ENCODE assay signal across 8 cellular contexts in the genomic region with DNA sequence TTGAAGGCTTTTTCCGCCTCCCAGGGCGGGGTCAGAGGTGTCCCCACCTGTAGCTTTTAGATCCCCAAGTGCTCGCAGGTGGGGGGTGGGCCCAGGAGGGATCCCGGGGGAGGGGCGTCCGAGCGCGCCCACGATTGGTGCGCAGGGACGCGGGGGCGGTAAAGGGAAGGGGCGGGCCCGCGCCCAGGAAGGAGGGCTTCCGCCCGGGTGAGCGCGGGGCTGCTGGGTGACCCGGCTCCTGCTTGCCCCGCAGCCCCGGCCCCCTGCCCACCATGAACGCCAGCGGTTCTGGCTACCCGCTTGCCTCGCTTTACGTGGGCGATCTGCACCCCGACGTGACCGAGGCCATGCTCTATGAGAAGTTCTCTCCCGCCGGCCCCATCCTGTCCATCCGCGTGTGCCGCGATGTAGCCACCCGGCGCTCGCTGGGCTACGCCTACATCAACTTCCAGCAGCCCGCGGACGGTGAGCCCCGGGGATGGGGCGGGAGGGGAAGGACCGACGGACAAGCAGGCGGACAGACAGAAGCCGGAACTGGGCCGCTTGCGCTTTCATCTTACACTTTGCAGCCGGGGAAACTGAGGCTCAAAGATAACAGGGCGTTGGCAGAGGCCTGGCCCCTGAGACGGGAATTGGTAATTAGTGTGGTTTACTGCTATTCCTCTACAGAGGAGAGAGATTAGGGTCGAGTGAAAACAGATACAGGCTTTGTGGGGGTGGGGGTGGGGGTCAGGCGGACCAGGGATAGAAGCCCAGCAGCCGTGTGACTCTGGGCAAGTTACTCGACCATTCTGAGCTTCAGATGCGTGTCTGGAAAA. TPM values are rescaled to one million over a fixed set of nuclear protein-coding genes. Genes with fewer than 3 reads are reported as not detected.
DNase-seq lines count a peak whose midpoint lies in the region; ATAC-seq, FAIRE-seq and TF ChIP-seq lines count a peak whose summit lies in the region.

A gene (plus strand): TSS at position 189 of the 818 bp plus-strand sequence. CDS start 84 bp downstream, at position 273.

- no peaks in the 10 kb centered on the region for H3K9me3 Mint-ChIP-seq in CD4-positive, alpha-beta memory T cell
- H3K9me3 Mint-ChIP-seq in activated T-cell treated with anti-CD3 and anti-CD28 coated beads, Interleukin-2, amount 50 U/mL, for 72 hours, result no peaks in the 10 kb centered on the region
- H3K9me3 Mint-ChIP-seq in natural killer cell treated with Interleukin-12 subunit alpha and Interleukin-12 subunit beta and Interleukin-15 and Interleukin-18, amount 100 ng/mL, for 72 hours, result no peaks in the 10 kb centered on the region

- peak; percentile 95 for FAIRE-seq in HTR-8/SVneo (lab: Jason Lieb, UNC)

- H3K4me3 ChIP-seq in CD4-positive, alpha-beta memory T cell (ENCODE audit: low read length in 2 of 2), result peak within 1 kb of the TSS; percentile 42 to 61
- peak within 1 kb of the TSS; percentile 91 to 93 for H3K4me3 ChIP-seq in Panc1 (ENCODE audit: low read depth in 2 of 2, low read length in 2 of 2)
- peak within 1 kb of the TSS; percentile 82 for H3K4me3 ChIP-seq in fibroblast of mammary gland (ENCODE audit: control insufficient read depth, low read depth, low read length)

- peak within 1 kb of the TSS; percentile 29 to 86 (median 74) for H3K27ac Mint-ChIP-seq in CD4-positive, alpha-beta memory T cell
- H3K27ac Mint-ChIP-seq in activated T-cell treated with anti-CD3 and anti-CD28 coated beads, Interleukin-2, amount 50 U/mL, for 72 hours, result peak within 1 kb of the TSS; percentile 76
- peak within 1 kb of the TSS; percentile 47 to 57 for H3K27ac Mint-ChIP-seq in natural killer cell treated with Interleukin-12 subunit alpha and Interleukin-12 subunit beta and Interleukin-15 and Interleukin-18, amount 100 ng/mL, for 72 hours

- no peaks in the 10 kb centered on the region for H3K9me3 ChIP-seq in CD4-positive, alpha-beta memory T cell (ENCODE audit: control insufficient read depth in 1 of 2, low read length in 2 of 2)
- H3K9me3 ChIP-seq in Panc1 (ENCODE audit: control insufficient read depth, insufficient read depth, low read depth, low read length), result no peaks in the 10 kb centered on the region

- peak; percentile 68 to 83 (median 71) for DNase-seq in CD4-positive, alpha-beta memory T cell
- DNase-seq in HTR-8/SVneo (ENCODE audit: insufficient read length, low spot score) (peak; percentile 98), Panc1 (ENCODE audit: low read depth, low spot score) (no peak), fibroblast of mammary gland (ENCODE audit: low read depth) (peak; percentile 52)
- DNase-seq in activated T-cell treated with anti-CD3 and anti-CD28 coated beads, Interleukin-2, amount 50 U/mL, for 72 hours, result peak; percentile 85 to 87
- peak; percentile 86 for DNase-seq in natural killer cell treated with Interleukin-12 subunit alpha and Interleukin-12 subunit beta and Interleukin-15 and Interleukin-18, amount 100 ng/mL, for 72 hours (ENCODE audit: low spot score)
- peak; percentile 85 for DNase-seq in stimulated activated naive CD8-positive, alpha-beta T cell treated with anti-CD3 and anti-CD28 coated beads, Interleukin-15, Interleukin-2, amounts not matched to agents 100 U/mL and 50 U/mL, for 24 hours

- peaks cover 14 to 45% (median 30%) of the 10 kb centered on the region in 4 donors for H3K4me1 Mint-ChIP-seq in CD4-positive, alpha-beta memory T cell
- H3K4me1 Mint-ChIP-seq in activated T-cell treated with anti-CD3 and anti-CD28 coated beads, Interleukin-2, amount 50 U/mL, for 72 hours (ENCODE audit: low read depth), result peaks cover 47% of the 10 kb centered on the region
- peaks cover 19 to 25% of the 10 kb centered on the region in 2 donors for H3K4me1 Mint-ChIP-seq in natural killer cell treated with Interleukin-12 subunit alpha and Interleukin-12 subunit beta and Interleukin-15 and Interleukin-18, amount 100 ng/mL, for 72 hours (ENCODE audit: low read depth in 2 of 2)

- H3K4me1 ChIP-seq in CD4-positive, alpha-beta memory T cell (ENCODE audit: insufficient read depth, low read length), result peaks cover 19% of the 10 kb centered on the region
- peaks cover 6% of the 10 kb centered on the region; the same call in 1 of the 2 replicates for H3K4me1 ChIP-seq in Panc1 (ENCODE audit: control insufficient read depth, insufficient read depth, low read length)

- CTCF ChIA-PET in CD4-positive, alpha-beta memory T cell (lab: Charles Lee; ENCODE audit: partially characterized antibody), result interaction anchor here (0.9 to 4.3 kb wide), 6 partner anchors 10 to 186 kb away, joined by 3 to 32 read pairs (median 3); a partner anchor contains a TSS
- CTCF ChIA-PET in Panc1 (lab: Charles Lee), result interaction anchor here (0.6 kb wide), 2 partner anchors 9 to 158 kb away, joined by 5 to 7 read pairs; no protein-coding TSS in a partner anchor

- H3K36me3 ChIP-seq in CD4-positive, alpha-beta memory T cell (ENCODE audit: insufficient read depth, low read length), result peaks cover 32% of the 10 kb centered on the region
- H3K36me3 ChIP-seq in Panc1 (ENCODE audit: control insufficient read depth, insufficient read depth, low read length), result peaks cover 21% of the 10 kb centered on the region

- POLR2A ChIA-PET in CD4-positive, alpha-beta memory T cell (lab: Charles Lee; ENCODE audit: partially characterized antibody), result interaction anchor here (0.8 to 3.5 kb wide), 11 partner anchors 14 to 185 kb away, joined by 3 to 22 read pairs (median 6); a partner anchor contains a TSS
- POLR2A ChIA-PET in Panc1 (lab: Charles Lee), result interaction anchor here (0.6 to 0.7 kb wide), 2 partner anchors 48 to 386 kb away, joined by 4 to 6 read pairs; no protein-coding TSS in a partner anchor

- no peaks in the 10 kb centered on the region for H3K27me3 Mint-ChIP-seq in CD4-positive, alpha-beta memory T cell
- H3K27me3 Mint-ChIP-seq in activated T-cell treated with anti-CD3 and anti-CD28 coated beads, Interleukin-2, amount 50 U/mL, for 72 hours (ENCODE audit: low read depth), result no peaks in the 10 kb centered on the region
- no peaks in the 10 kb centered on the region for H3K27me3 Mint-ChIP-seq in natural killer cell treated with Interleukin-12 subunit alpha and Interleukin-12 subunit beta and Interleukin-15 and Interleukin-18, amount 100 ng/mL, for 72 hours

- peak; percentile 98 for ATAC-seq in GM19463 (IDR thresholded peaks at IDR 0.05; ENCODE audit: unreplicated experiment)
- peak; percentile 96 for ATAC-seq in Panc1
- ATAC-seq in activated T-cell treated with anti-CD3 and anti-CD28 coated beads, Interleukin-2, amount 50 U/mL, for 72 hours (replicated peaks in 1 of 2), result peak; percentile 92 to 93
- ATAC-seq in natural killer cell treated with Interleukin-12 subunit alpha and Interleukin-12 subunit beta and Interleukin-15 and Interleukin-18, amount 100 ng/mL, for 72 hours, result peak; percentile 95 to 96
- ATAC-seq in stimulated activated naive CD8-positive, alpha-beta T cell treated with anti-CD3 and anti-CD28 coated beads, Interleukin-15, Interleukin-2, amounts not matched to agents 100 U/mL and 50 U/mL, for 24 hours, result peak; percentile 95

- intact Hi-C loops in CD4-positive, alpha-beta memory T cell (cut with micrococcal nuclease), result loop anchor here (1.0 to 5.0 kb wide), 3 partner anchors 22 to 102 kb away; a partner anchor contains a TSS
- intact Hi-C loops in Panc1 (cut with micrococcal nuclease; ENCODE audit: unreplicated experiment), result no loop called here

- peak within 1 kb of the TSS; percentile 40 for H3K27ac ChIP-seq in CD4-positive, alpha-beta memory T cell (ENCODE audit: low read depth, low read length)
- peak within 1 kb of the TSS; percentile 89 for H3K27ac ChIP-seq in Panc1 (ENCODE audit: low read length)

- no peaks in the 10 kb centered on the region for H3K27me3 ChIP-seq in CD4-positive, alpha-beta memory T cell (ENCODE audit: insufficient read depth, low read length)
- H3K27me3 ChIP-seq in Panc1 (ENCODE audit: control insufficient read depth, insufficient read depth, low read length), result no peaks in the 10 kb centered on the region

- no TSS peak for BruUV-seq in Panc1 (replicated peaks; lab: Mats Ljungman, UMichigan)

- TF ChIP-seq CTCF in Panc1 (IDR thresholded peaks at IDR 0.05), result no peak
- TF ChIP-seq CTCF in fibroblast of mammary gland (conservative IDR thresholded peaks at IDR 0.05; ENCODE audit: control insufficient read depth, insufficient read depth, low read depth, low read length), result no peak

- H3K4me3 Mint-ChIP-seq in CD4-positive, alpha-beta memory T cell, result peak within 1 kb of the TSS; percentile 82 to 92 (median 86)
- peak within 1 kb of the TSS; percentile 92 to 94 for H3K4me3 Mint-ChIP-seq in activated T-cell treated with anti-CD3 and anti-CD28 coated beads, Interleukin-2, amount 50 U/mL, for 72 hours
- H3K4me3 Mint-ChIP-seq in natural killer cell treated with Interleukin-12 subunit alpha and Interleukin-12 subunit beta and Interleukin-15 and Interleukin-18, amount 100 ng/mL, for 72 hours, result peak within 1 kb of the TSS; percentile 85

- in situ Hi-C loops in Panc1 (cut with HindIII; ENCODE audit: low pct_unique_long_range_greater_than_20kb, low sequenced_read_pairs), result no loop called here

- H3K36me3 Mint-ChIP-seq in CD4-positive, alpha-beta memory T cell, result peaks cover 23 to 53% of the 10 kb centered on the region in 2 donors
- peaks cover 8 to 22% of the 10 kb centered on the region in 2 donors for H3K36me3 Mint-ChIP-seq in activated T-cell treated with anti-CD3 and anti-CD28 coated beads, Interleukin-2, amount 50 U/mL, for 72 hours (ENCODE audit: insufficient read depth in 2 of 2)
- peaks cover 10% of the 10 kb centered on the region for H3K36me3 Mint-ChIP-seq in natural killer cell treated with Interleukin-12 subunit alpha and Interleukin-12 subunit beta and Interleukin-15 and Interleukin-18, amount 100 ng/mL, for 72 hours

RNA-seq across cellular contexts. Expression of the gene that starts here (rescaled TPM):
- total RNA-seq in CD4-positive, alpha-beta memory T cell, result 10 to 100 TPM; 46.5 to 50.0 TPM
- under 1 TPM in 1 of 2 donors, not detected in 1; 0.42 TPM for polyA plus RNA-seq in CD4-positive, alpha-beta memory T cell
- total RNA-seq in Panc1 (2021; ENCODE audit: unreplicated experiment), result 102 TPM
- polyA plus RNA-seq in Panc1 (2012; ENCODE audit: insufficient read length), result 81.8 TPM
- 100 to 1,000 TPM; 138 to 162 TPM for total RNA-seq in activated T-cell treated with anti-CD3 and anti-CD28 coated beads, Interleukin-2, amount 50 U/mL, for 72 hours
- total RNA-seq in natural killer cell treated with Interleukin-12 subunit alpha and Interleukin-12 subunit beta and Interleukin-15 and Interleukin-18, amount 100 ng/mL, for 72 hours, result 100 to 1,000 TPM in 1 of 2 donors, 10 to 100 TPM in 1; 58.2 to 113 TPM
